18 cellular contexts compared by ENCODE assay signal in the genomic region with DNA sequence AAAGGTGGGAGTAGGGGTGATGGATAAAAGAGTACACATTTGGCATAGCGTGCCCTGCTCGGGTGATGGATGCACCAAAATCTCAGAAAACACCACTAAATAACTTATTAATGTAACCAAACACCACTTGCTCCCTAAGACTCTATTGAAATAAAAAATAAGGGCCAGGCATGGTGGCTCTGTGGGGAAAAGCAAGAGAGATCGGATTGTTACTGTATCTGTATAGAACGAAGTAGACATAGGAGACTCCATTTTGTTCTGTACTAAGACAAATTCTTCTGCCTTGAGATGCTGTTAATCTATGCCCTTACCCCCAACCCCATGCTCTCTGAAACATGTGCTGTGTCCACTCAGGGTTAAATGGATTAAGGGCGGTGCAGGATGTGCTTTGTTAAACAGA. TPM values are rescaled to one million over a fixed set of nuclear protein-coding genes. Genes with fewer than 3 reads are reported as not detected.
"Had no signal": no experiment of that assay in that cellular context is flagged by ENCODE, and none has a peak within 500 bp of the region (broad histone marks: within the 10 kb centered on the region; RNA-seq: fewer than 3 reads in every experiment).

No MANE protein-coding gene starts in this region.

RNA-seq across cellular contexts. Expression of gene NLRP12, which starts 14.3 kb away (rescaled TPM):
- total RNA-seq: hepatocyte; mammary epithelial cell; myocyte; naive thymus-derived CD8-positive, alpha-beta T cell had no signal
- polyA plus RNA-seq: hepatocyte, mammary epithelial cell had no signal

RNA-seq across cellular contexts. Expression of gene PRKCG, which starts 43.6 kb away (rescaled TPM):
- total RNA-seq: dermis microvascular lymphatic vessel endothelial cell; esophagus mucosa; gastrocnemius medialis; hepatocyte; left ventricle myocardium inferior; mammary epithelial cell; mesenteric fat pad; myocyte; naive thymus-derived CD8-positive, alpha-beta T cell; psoas muscle; right cardiac atrium; sigmoid colon; skeletal muscle tissue; stomach; subcutaneous adipose tissue; thyroid gland had no signal
- polyA plus RNA-seq: heart left ventricle; immature natural killer cell; mammary epithelial cell; naive thymus-derived CD8-positive, alpha-beta T cell had no signal
